In the genomic region with DNA sequence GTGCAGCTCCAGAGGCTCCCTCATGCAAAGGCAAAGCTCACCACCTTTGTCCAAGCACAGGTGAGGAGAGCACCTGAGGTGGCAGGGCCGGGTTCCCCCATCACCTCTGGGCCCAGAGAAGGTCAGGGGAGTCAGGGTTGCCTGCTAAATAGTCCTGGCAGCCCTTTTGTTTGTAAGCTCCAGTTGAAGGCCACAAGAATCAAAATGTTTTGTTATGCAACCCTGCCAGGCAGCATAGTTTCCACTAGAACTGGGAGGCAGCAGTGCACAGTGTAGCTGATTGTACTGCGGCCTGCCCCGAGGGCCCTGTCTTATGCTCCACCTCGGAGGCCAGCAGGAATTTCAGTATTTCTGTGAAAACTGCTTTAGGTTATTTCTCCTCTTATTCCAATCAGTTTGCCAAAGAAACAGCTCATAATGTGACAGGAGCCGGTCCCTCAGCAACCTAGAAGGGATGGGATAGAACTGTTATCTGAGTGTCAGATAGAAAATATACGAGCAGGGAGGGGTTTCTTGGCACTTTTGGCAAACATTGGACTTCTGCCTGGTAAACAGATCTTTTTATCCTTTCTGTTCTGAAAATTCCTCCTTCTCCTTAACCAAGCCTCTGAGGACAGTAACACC, we compare ENCODE assay signal across 13 cellular contexts.
A peak's percentile ranks its signal among the peaks of the same experiment; 100 is the strongest.
DNase-seq lines count a peak whose midpoint lies in the region; ATAC-seq and TF ChIP-seq lines count a peak whose summit lies in the region.
"Had no signal": no experiment of that assay in that cellular context is flagged by ENCODE, and none has a peak within 500 bp of the region (broad histone marks: within the 10 kb centered on the region; RNA-seq: fewer than 3 reads in every experiment).

No MANE protein-coding gene starts in this region.

- 31% methylated on average over 6 of the region's 6 CpGs for WGBS in smooth muscle cell (ENCODE audit: low lambda C conversion rate)

- no peak overlapping the region for H3K4me3 Mint-ChIP-seq in GM23338
- H3K4me3 Mint-ChIP-seq: CD4-positive, alpha-beta T cell had no signal

- H3K4me1 Mint-ChIP-seq in GM23338: peaks cover 14% of the 10 kb centered on the region

- DNase-seq in GM23338 (ENCODE audit: low spot score): peak; percentile 35
- peak; percentile 88 for DNase-seq in dedifferentiated amniotic fluid mesenchymal stem cell (ENCODE audit: extremely low spot score)
- DNase-seq in islet precursor cell: peak; percentile 82
- no peak for DNase-seq in smooth muscle cell (lab: John Stamatoyannopoulos, UW; ENCODE audit: unreplicated experiment)
- DNase-seq in erythroblast (lab: John Stamatoyannopoulos, UW): no peak
- DNase-seq in A172 (ENCODE audit: low spot score): no peak
- DNase-seq: activated gamma-delta T cell treated with Interleukin-2 at 50 U/mL for 16 hours; CD4-positive, alpha-beta T cell; NCI-H2081 treated with DMSO at 0.1 percent for 48 hours; nucleus accumbens had no signal

- H3K4me1 ChIP-seq in GM23338 (ENCODE audit: insufficient read depth): peaks cover 10% of the 10 kb centered on the region
- peaks cover 13% of the 10 kb centered on the region for H3K4me1 ChIP-seq in smooth muscle cell (ENCODE audit: low read depth)

- H3K4me3 ChIP-seq in GM23338: no peak overlapping the region
- no peak overlapping the region for H3K4me3 ChIP-seq in smooth muscle cell

- no peak for TF ChIP-seq POLR2A in erythroblast (IDR thresholded peaks at IDR 0.05; ENCODE audit: low read length)

- no peak overlapping the region for H3K27ac ChIP-seq in GM23338 (ENCODE audit: low read depth)
- H3K27ac ChIP-seq in smooth muscle cell (ENCODE audit: low read depth): peak overlapping the region; percentile 27
- H3K27ac ChIP-seq: RWPE1 had no signal

- H3K4me2 ChIP-seq in GM23338: peak overlapping the region; percentile 31; the same call in 1 of the 2 replicates
- H3K4me2 ChIP-seq in smooth muscle cell: peak overlapping the region; percentile 60

- no peak overlapping the region for H3K9ac ChIP-seq in smooth muscle cell (ENCODE audit: low read depth)

- H2AFZ ChIP-seq in GM23338 (no peak overlapping the region), smooth muscle cell (ENCODE audit: low read depth) (no peak overlapping the region)

- H4K20me1 ChIP-seq in GM23338 (replicated peaks; ENCODE audit: insufficient read depth) (no peaks in the 10 kb centered on the region), smooth muscle cell (ENCODE audit: low read depth) (no peaks in the 10 kb centered on the region)

- ATAC-seq in GM23338 (peak; percentile 87), GM18867 (IDR thresholded peaks at IDR 0.05; ENCODE audit: unreplicated experiment) (no peak), GM21619 (IDR thresholded peaks at IDR 0.05; ENCODE audit: unreplicated experiment) (no peak)

- TF ChIP-seq CTCF in GM23338 (conservative IDR thresholded peaks at IDR 0.05; ENCODE audit: low read depth in 2 of 2) (no peak), smooth muscle cell (IDR thresholded peaks at IDR 0.05; ENCODE audit: borderline replicate concordance, insufficient read depth, poor library complexity, severe bottlenecking) (no peak)

- H3K9me2 ChIP-seq in GM23338 (ENCODE audit: insufficient read depth): no peaks in the 10 kb centered on the region; the same call in 1 of the 2 replicates

- no peaks in the 10 kb centered on the region for H3K27me3 Mint-ChIP-seq in GM23338 (ENCODE audit: insufficient read depth, low read depth, poor library complexity)
- H3K27me3 Mint-ChIP-seq: CD4-positive, alpha-beta T cell had no signal

- H3F3A ChIP-seq in GM23338 (replicated peaks; ENCODE audit: low read depth) (no peaks in the 10 kb centered on the region), smooth muscle cell (ENCODE audit: low read depth) (no peaks in the 10 kb centered on the region)

- H3K27ac Mint-ChIP-seq in GM23338: peak overlapping the region; percentile 63; the same call in 1 of the 2 replicates
- H3K27ac Mint-ChIP-seq: CD4-positive, alpha-beta T cell had no signal

- no peaks in the 10 kb centered on the region; the same call in 2 of the 3 replicates for H3K36me3 Mint-ChIP-seq in GM23338 (ENCODE audit: low read depth)

- H3K36me3 ChIP-seq in GM23338 (ENCODE audit: insufficient read depth) (no peaks in the 10 kb centered on the region), smooth muscle cell (ENCODE audit: low read depth) (no peaks in the 10 kb centered on the region)

- H3K27me3 ChIP-seq in GM23338 (ENCODE audit: insufficient read depth) (no peaks in the 10 kb centered on the region), smooth muscle cell (ENCODE audit: low read depth) (no peaks in the 10 kb centered on the region)

- H3K79me2 ChIP-seq in GM23338 (replicated peaks; ENCODE audit: insufficient read depth) (no peaks in the 10 kb centered on the region), smooth muscle cell (ENCODE audit: low read depth) (no peaks in the 10 kb centered on the region)

- no peaks in the 10 kb centered on the region for H3K9me3 ChIP-seq in smooth muscle cell (replicated peaks; ENCODE audit: low read depth)

- H3K9me3 Mint-ChIP-seq in GM23338: no peaks in the 10 kb centered on the region; the same call in 2 of the 3 replicates
- H3K9me3 Mint-ChIP-seq: CD4-positive, alpha-beta T cell had no signal

TF ChIP-seq in GM23338, 12 proteins besides CTCF, POLR2A, EP300 and RAD21 (continues in another document):
- no peak for TF ChIP-seq EZH2 (IDR thresholded peaks at IDR 0.05; ENCODE audit: low read depth, unreplicated experiment)
- TF ChIP-seq REST (IDR thresholded peaks at IDR 0.05; ENCODE audit: unreplicated experiment): no peak
- TF ChIP-seq STAT1 (IDR thresholded peaks at IDR 0.05; ENCODE audit: unreplicated experiment): no peak
- TF ChIP-seq ZNF331 (CRISPR knock-in tag; IDR thresholded peaks at IDR 0.05; ENCODE audit: low read depth): no peak
- TF ChIP-seq JUNB (IDR thresholded peaks at IDR 0.05; ENCODE audit: unreplicated experiment): no peak
- TF ChIP-seq ETS1 (IDR thresholded peaks at IDR 0.05): no peak

Comparison
In these comparisons a context has a peak if more than half of its experiments do, and no peak if none do; other contexts are left out.
1. DNase-seq: peak in GM23338 (single experiment), dedifferentiated amniotic fluid mesenchymal stem cell (single experiment) and islet precursor cell (single experiment); none in smooth muscle cell (single experiment), erythroblast (0 of 2) and A172 (single experiment).